2 cellular contexts compared by ENCODE assay signal in the genomic region with DNA sequence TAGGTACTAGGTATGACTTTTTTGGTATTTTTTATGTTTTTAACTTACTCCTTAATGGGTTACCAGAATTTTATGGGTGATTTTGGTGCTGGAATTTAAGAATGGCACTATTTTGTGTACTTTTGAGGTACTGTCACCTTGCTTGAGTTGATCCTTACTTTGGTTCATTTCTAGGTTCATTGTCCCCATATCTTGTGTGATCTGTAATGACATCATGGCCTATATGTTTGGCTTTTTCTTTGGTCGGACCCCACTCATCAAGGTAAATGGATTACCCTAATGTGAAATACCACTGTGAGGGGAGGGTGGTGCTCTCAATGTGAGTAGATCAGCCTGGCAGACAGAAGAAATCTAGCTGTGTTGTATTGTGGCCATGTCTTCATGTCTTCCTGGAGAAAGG.
TF ChIP-seq lines count a peak whose summit lies in the region.

No MANE protein-coding gene starts in this region.

TF ChIP-seq in A549, 52 proteins besides CTCF, POLR2A, EP300 and RAD21 (continued from another document):
- TF ChIP-seq, protein P1, sequence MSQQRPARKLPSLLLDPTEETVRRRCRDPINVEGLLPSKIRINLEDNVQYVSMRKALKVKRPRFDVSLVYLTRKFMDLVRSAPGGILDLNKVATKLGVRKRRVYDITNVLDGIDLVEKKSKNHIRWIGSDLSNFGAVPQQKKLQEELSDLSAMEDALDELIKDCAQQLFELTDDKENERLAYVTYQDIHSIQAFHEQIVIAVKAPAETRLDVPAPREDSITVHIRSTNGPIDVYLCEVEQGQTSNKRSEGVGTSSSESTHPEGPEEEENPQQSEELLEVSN (IDR thresholded peaks at IDR 0.05; ENCODE audit: borderline replicate concordance, low read depth) = no peak

TF ChIP-seq in HEK293, 187 proteins besides CTCF, POLR2A, EP300 and RAD21:
- TF ChIP-seq, protein P2, sequence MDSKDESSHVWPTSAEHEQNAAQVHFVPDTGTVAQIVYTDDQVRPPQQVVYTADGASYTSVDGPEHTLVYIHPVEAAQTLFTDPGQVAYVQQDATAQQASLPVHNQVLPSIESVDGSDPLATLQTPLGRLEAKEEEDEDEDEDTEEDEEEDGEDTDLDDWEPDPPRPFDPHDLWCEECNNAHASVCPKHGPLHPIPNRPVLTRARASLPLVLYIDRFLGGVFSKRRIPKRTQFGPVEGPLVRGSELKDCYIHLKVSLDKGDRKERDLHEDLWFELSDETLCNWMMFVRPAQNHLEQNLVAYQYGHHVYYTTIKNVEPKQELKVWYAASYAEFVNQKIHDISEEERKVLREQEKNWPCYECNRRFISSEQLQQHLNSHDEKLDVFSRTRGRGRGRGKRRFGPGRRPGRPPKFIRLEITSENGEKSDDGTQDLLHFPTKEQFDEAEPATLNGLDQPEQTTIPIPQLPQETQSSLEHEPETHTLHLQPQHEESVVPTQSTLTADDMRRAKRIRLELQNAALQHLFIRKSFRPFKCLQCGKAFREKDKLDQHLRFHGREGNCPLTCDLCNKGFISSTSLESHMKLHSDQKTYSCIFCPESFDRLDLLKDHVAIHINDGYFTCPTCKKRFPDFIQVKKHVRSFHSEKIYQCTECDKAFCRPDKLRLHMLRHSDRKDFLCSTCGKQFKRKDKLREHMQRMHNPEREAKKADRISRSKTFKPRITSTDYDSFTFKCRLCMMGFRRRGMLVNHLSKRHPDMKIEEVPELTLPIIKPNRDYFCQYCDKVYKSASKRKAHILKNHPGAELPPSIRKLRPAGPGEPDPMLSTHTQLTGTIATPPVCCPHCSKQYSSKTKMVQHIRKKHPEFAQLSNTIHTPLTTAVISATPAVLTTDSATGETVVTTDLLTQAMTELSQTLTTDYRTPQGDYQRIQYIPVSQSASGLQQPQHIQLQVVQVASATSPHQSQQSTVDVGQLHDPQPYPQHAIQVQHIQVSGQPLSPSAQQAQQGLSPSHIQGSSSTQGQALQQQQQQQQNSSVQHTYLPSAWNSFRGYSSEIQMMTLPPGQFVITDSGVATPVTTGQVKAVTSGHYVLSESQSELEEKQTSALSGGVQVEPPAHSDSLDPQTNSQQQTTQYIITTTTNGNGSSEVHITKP (tag by site-specific recombination; IDR thresholded peaks at IDR 0.05) = peak; percentile 55
- no peak for TF ChIP-seq ZNF157 (tag by site-specific recombination; IDR thresholded peaks at IDR 0.05)
- TF ChIP-seq, protein P3, sequence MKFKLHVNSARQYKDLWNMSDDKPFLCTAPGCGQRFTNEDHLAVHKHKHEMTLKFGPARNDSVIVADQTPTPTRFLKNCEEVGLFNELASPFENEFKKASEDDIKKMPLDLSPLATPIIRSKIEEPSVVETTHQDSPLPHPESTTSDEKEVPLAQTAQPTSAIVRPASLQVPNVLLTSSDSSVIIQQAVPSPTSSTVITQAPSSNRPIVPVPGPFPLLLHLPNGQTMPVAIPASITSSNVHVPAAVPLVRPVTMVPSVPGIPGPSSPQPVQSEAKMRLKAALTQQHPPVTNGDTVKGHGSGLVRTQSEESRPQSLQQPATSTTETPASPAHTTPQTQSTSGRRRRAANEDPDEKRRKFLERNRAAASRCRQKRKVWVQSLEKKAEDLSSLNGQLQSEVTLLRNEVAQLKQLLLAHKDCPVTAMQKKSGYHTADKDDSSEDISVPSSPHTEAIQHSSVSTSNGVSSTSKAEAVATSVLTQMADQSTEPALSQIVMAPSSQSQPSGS (tag by site-specific recombination; IDR thresholded peaks at IDR 0.05; ENCODE audit: low read depth) = 0 out of 2 replicates have a peak, but pooled peaks have one; percentile 20
